ENCODE assay signal across 11 cellular contexts in the genomic region with DNA sequence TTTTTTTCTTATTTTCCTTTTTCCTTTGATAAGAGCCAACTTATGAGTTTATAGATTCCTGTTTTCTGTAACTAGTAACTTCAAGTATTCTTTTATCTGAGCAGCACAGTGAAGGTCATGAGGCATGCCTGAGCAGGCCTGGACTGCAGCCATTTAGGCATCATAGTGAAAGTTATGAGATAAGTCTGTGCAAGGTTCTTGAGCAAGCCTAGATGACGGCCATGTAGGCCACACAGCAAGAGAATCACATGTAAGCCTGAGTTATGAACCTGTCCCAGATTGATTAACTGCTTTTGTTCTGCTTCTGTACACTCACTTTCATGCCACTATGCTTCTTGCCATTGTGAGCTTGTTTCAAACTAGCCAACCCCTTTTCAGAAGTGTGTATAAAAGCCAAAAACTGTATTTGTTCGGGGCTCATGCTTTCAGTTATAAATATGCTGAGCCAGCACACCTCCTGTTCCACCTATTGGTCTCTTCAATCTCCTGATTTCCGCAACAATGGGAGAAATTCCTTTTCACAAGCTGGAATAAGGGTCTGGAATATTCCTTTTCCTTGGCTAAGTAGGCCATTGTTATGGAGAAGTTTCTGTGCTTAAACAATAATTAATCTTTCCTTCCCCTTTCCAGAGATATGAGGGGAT.
A peak's percentile ranks its signal among the peaks of the same experiment; 100 is the strongest.
DNase-seq lines count a peak whose midpoint lies in the region; ATAC-seq and TF ChIP-seq lines count a peak whose summit lies in the region.
"Had no signal": no experiment of that assay in that cellular context is flagged by ENCODE, and none has a peak within 500 bp of the region (broad histone marks: within the 10 kb centered on the region; RNA-seq: fewer than 3 reads in every experiment).

No MANE protein-coding gene starts in this region.

- peaks cover 26% of the 10 kb centered on the region for H3K4me1 ChIP-seq in mammary epithelial cell (ENCODE audit: insufficient read depth, low read length)

- no peaks in the 10 kb centered on the region for H3K27me3 ChIP-seq in mammary epithelial cell (ENCODE audit: insufficient read depth, low read length)

- no TSS peak for BruUV-seq in mammary epithelial cell (replicated peaks; lab: Mats Ljungman, UMichigan)

- H3K4me3 ChIP-seq in mammary epithelial cell (replicated peaks in 1 of 3; ENCODE audit: insufficient read depth in 1 of 3, low read depth in 2 of 3, low read length in 3 of 3): no peak overlapping the region

- in situ Hi-C loops in mammary epithelial cell (cut with MboI; ENCODE audit: low sequenced_read_pairs in 2 of 2): no loop called here

- no peaks in the 10 kb centered on the region for H3K36me3 Mint-ChIP-seq in osteocyte (ENCODE audit: unreplicated experiment)
- H3K36me3 Mint-ChIP-seq in activated naive CD4-positive, alpha-beta T cell treated with anti-CD3 and anti-CD28 coated beads for 36 hours (ENCODE audit: low read depth): no peaks in the 10 kb centered on the region
- no peaks in the 10 kb centered on the region for H3K36me3 Mint-ChIP-seq in stimulated activated effector memory CD8-positive, alpha-beta T cell treated with anti-CD3 and anti-CD28 coated beads, Interleukin-12 subunit alpha, Interleukin-12 subunit beta, amount 100 ng/mL, for 72 hours

- H3K36me3 ChIP-seq in mammary epithelial cell (ENCODE audit: insufficient read depth, low read length): no peaks in the 10 kb centered on the region

- peak overlapping the region; percentile 61 for H3K27ac Mint-ChIP-seq in osteocyte (ENCODE audit: unreplicated experiment)
- no peak overlapping the region for H3K27ac Mint-ChIP-seq in activated naive CD4-positive, alpha-beta T cell treated with anti-CD3 and anti-CD28 coated beads for 36 hours
- no peak overlapping the region for H3K27ac Mint-ChIP-seq in stimulated activated effector memory CD8-positive, alpha-beta T cell treated with anti-CD3 and anti-CD28 coated beads, Interleukin-12 subunit alpha, Interleukin-12 subunit beta, amount 100 ng/mL, for 72 hours
- H3K27ac Mint-ChIP-seq: activated T-helper 17 cell treated with anti-CD3 and anti-CD28 coated beads, Interleukin-2, amount 50 U/mL, for 72 hours had no signal

- WGBS in mammary epithelial cell (ENCODE audit: low coverage, missing lambda C conversion rate): 66% methylated on average over 3 of the region's 3 CpGs

- H3K4me3 Mint-ChIP-seq in osteocyte (ENCODE audit: unreplicated experiment): no peak overlapping the region
- H3K4me3 Mint-ChIP-seq in activated naive CD4-positive, alpha-beta T cell treated with anti-CD3 and anti-CD28 coated beads for 36 hours: no peak overlapping the region
- no peak overlapping the region for H3K4me3 Mint-ChIP-seq in stimulated activated effector memory CD8-positive, alpha-beta T cell treated with anti-CD3 and anti-CD28 coated beads, Interleukin-12 subunit alpha, Interleukin-12 subunit beta, amount 100 ng/mL, for 72 hours
- H3K4me3 Mint-ChIP-seq: activated T-helper 17 cell treated with anti-CD3 and anti-CD28 coated beads, Interleukin-2, amount 50 U/mL, for 72 hours; neural crest cell had no signal

- TF ChIP-seq CTCF in mammary epithelial cell (conservative IDR thresholded peaks at IDR 0.05 in 1 of 2, IDR thresholded peaks at IDR 0.05 in 1 of 2; ENCODE audit: extremely low read depth in 1 of 2, insufficient read depth in 1 of 2, low read depth in 1 of 2, low read length in 2 of 2) (no peak), osteocyte (IDR thresholded peaks at IDR 0.05) (no peak)

- no peaks in the 10 kb centered on the region for H4K20me1 ChIP-seq in mammary epithelial cell (ENCODE audit: insufficient read depth, low read length)

- intact Hi-C loops in mammary epithelial cell (cut with micrococcal nuclease): no loop called here
- intact Hi-C loops in activated naive CD4-positive, alpha-beta T cell treated with anti-CD3 and anti-CD28 coated beads for 36 hours (cut with micrococcal nuclease): no loop called here

- H3K27ac ChIP-seq in mammary epithelial cell (ENCODE audit: insufficient read depth, low read depth, low read length): peak overlapping the region; percentile 7

- no peaks in the 10 kb centered on the region for H3K79me2 ChIP-seq in mammary epithelial cell (ENCODE audit: insufficient read depth, low read length)

- peaks cover 12% of the 10 kb centered on the region for H3K9me3 Mint-ChIP-seq in osteocyte (ENCODE audit: unreplicated experiment)
- H3K9me3 Mint-ChIP-seq in activated naive CD4-positive, alpha-beta T cell treated with anti-CD3 and anti-CD28 coated beads for 36 hours: peaks cover 9% of the 10 kb centered on the region
- peaks cover 10% of the 10 kb centered on the region for H3K9me3 Mint-ChIP-seq in stimulated activated effector memory CD8-positive, alpha-beta T cell treated with anti-CD3 and anti-CD28 coated beads, Interleukin-12 subunit alpha, Interleukin-12 subunit beta, amount 100 ng/mL, for 72 hours

- peaks cover 23% of the 10 kb centered on the region for H3K4me1 Mint-ChIP-seq in osteocyte (ENCODE audit: unreplicated experiment)
- H3K4me1 Mint-ChIP-seq in activated naive CD4-positive, alpha-beta T cell treated with anti-CD3 and anti-CD28 coated beads for 36 hours (ENCODE audit: low read depth): no peaks in the 10 kb centered on the region
- no peaks in the 10 kb centered on the region for H3K4me1 Mint-ChIP-seq in stimulated activated effector memory CD8-positive, alpha-beta T cell treated with anti-CD3 and anti-CD28 coated beads, Interleukin-12 subunit alpha, Interleukin-12 subunit beta, amount 100 ng/mL, for 72 hours
- H3K4me1 Mint-ChIP-seq: activated T-helper 17 cell treated with anti-CD3 and anti-CD28 coated beads, Interleukin-2, amount 50 U/mL, for 72 hours; neural crest cell had no signal

- DNase-seq in mammary epithelial cell (peak; percentile 81), osteocyte (ENCODE audit: extremely low spot score, unreplicated experiment) (no peak), HuH-7.5 (ENCODE audit: low spot score) (no peak), hepatic stellate cell (ENCODE audit: low spot score) (no peak)
- DNase-seq in activated naive CD4-positive, alpha-beta T cell treated with anti-CD3 and anti-CD28 coated beads for 36 hours: no peak
- DNase-seq in stimulated activated effector memory CD8-positive, alpha-beta T cell treated with anti-CD3 and anti-CD28 coated beads, Interleukin-12 subunit alpha, Interleukin-12 subunit beta, amount 100 ng/mL, for 72 hours (ENCODE audit: low spot score in 2 of 2): no peak
- DNase-seq: NCI-H187 treated with DMSO at 0.1 percent for 48 hours had no signal

- peak overlapping the region; percentile 37 for H2AFZ ChIP-seq in mammary epithelial cell (ENCODE audit: low read depth, low read length)

- ATAC-seq in GM19043 (IDR thresholded peaks at IDR 0.05; ENCODE audit: low read depth, unreplicated experiment) (peak; percentile 45), HG02981 (IDR thresholded peaks at IDR 0.05; ENCODE audit: unreplicated experiment) (peak; percentile 53)
- ATAC-seq in stimulated activated effector memory CD8-positive, alpha-beta T cell treated with anti-CD3 and anti-CD28 coated beads, Interleukin-12 subunit alpha, Interleukin-12 subunit beta, amount 100 ng/mL, for 72 hours: no peak
- ATAC-seq: activated T-helper 17 cell treated with anti-CD3 and anti-CD28 coated beads, Interleukin-2, amount 50 U/mL, for 72 hours had no signal

- H3K9ac ChIP-seq in mammary epithelial cell (ENCODE audit: insufficient read depth, low read length): no peak overlapping the region

- CTCF ChIA-PET in mammary epithelial cell (lab: Charles Lee; ENCODE audit: low non-redundant PET): no interaction called here
- CTCF ChIA-PET in activated naive CD4-positive, alpha-beta T cell treated with anti-CD3 and anti-CD28 coated beads for 36 hours (lab: Charles Lee): no interaction called here

- dilution Hi-C loops in mammary epithelial cell (cut with HindIII; ENCODE audit: low sequenced_read_pairs): no loop called here

- H3K9me3 ChIP-seq in mammary epithelial cell (replicated peaks; ENCODE audit: insufficient read depth, low read length): no peaks in the 10 kb centered on the region

- no peaks in the 10 kb centered on the region for H3K27me3 Mint-ChIP-seq in osteocyte (ENCODE audit: unreplicated experiment)
- H3K27me3 Mint-ChIP-seq in activated naive CD4-positive, alpha-beta T cell treated with anti-CD3 and anti-CD28 coated beads for 36 hours (ENCODE audit: low read depth): no peaks in the 10 kb centered on the region
- H3K27me3 Mint-ChIP-seq: activated T-helper 17 cell treated with anti-CD3 and anti-CD28 coated beads, Interleukin-2, amount 50 U/mL, for 72 hours had no signal

- peak overlapping the region; percentile 28 for H3K4me2 ChIP-seq in mammary epithelial cell (ENCODE audit: insufficient read depth, low read depth, low read length)
